In the genomic region with DNA sequence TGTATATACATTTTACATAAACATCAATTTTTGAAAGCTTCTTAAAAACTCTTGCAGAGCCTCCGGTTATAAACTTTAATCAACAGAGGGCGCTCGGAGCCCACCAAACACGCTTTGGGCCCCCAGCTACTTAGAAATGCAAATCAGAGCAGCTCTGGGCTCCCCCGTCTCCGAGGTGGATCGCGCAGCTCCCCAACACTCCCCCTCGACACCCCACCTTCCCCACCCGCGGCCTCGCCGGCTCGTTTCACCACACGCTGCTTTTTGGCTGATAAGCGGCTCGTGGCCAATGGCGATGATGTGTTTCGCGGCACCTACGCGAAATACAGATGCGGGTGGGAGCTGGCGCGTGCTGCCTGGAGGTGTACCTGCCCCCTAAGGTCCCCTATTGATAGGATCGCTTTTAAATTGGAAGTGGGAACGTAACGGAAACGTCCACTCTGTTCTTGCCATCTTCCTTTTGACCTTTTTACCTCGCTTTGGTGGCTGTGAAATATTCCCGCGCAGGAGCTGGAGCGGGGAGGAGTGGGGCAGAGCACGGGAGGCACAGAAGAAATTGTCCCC, we compare ENCODE assay signal across 8 cellular contexts. TPM values are rescaled to one million over a fixed set of nuclear protein-coding genes. Genes with fewer than 3 reads are reported as not detected.
DNase-seq lines count a peak whose midpoint lies in the region; ATAC-seq lines count a peak whose summit lies in the region.

No MANE protein-coding gene starts in this region.

- no peaks in the 10 kb centered on the region for H3K9me3 Mint-ChIP-seq in activated CD4-positive, alpha-beta memory T cell treated with anti-CD3 and anti-CD28 coated beads for 36 hours

- ATAC-seq in HG02852 (IDR thresholded peaks at IDR 0.05; ENCODE audit: unreplicated experiment) = peak; percentile 25
- no peak for ATAC-seq in GM19463 (IDR thresholded peaks at IDR 0.05; ENCODE audit: unreplicated experiment)

- CTCF ChIA-PET in activated CD4-positive, alpha-beta memory T cell treated with anti-CD3 and anti-CD28 coated beads for 36 hours (lab: Charles Lee) = interaction anchor here (0.6 to 3.6 kb wide), 25 partner anchors 9 to 1571 kb away, joined by 3 to 29 read pairs (median 4); a partner anchor contains a TSS

- peaks cover 64% of the 10 kb centered on the region for H3K27me3 ChIP-seq in ectodermal cell (ENCODE audit: control insufficient read depth, insufficient read depth, low read length, poor library complexity, severe bottlenecking)

- intact Hi-C loops in activated CD4-positive, alpha-beta memory T cell treated with anti-CD3 and anti-CD28 coated beads for 36 hours (cut with micrococcal nuclease) = loop anchor here (1.0 to 10.0 kb wide), 8 partner anchors 74 to 1602 kb away; no protein-coding TSS in a partner anchor

- H3K9me3 ChIP-seq in ectodermal cell (ENCODE audit: control insufficient read depth, low read length) = no peaks in the 10 kb centered on the region

- peaks cover 6% of the 10 kb centered on the region for H3K4me1 ChIP-seq in ectodermal cell (ENCODE audit: control insufficient read depth, insufficient read depth, low read length)

- DNase-seq in COLO668 (lab: John Stamatoyannopoulos, UW; ENCODE audit: unreplicated experiment) = peak; percentile 74
- peak; percentile 54 for DNase-seq in NCI-H774 (lab: John Stamatoyannopoulos, UW)
- DNase-seq in activated CD4-positive, alpha-beta memory T cell treated with anti-CD3 and anti-CD28 coated beads for 36 hours = peak; percentile 76
- peak; percentile 83 for DNase-seq in lung microvascular endothelial cell (ENCODE audit: low read depth in 2 of 2)
- peak; percentile 41 to 46 for DNase-seq in stimulated activated CD4-positive, alpha-beta T cell treated with anti-CD3 and anti-CD28 coated beads, Interleukin-4, amount 100 ng/mL, for 48 hours (ENCODE audit: low read depth in 2 of 2)

- no peaks in the 10 kb centered on the region for H3K36me3 ChIP-seq in ectodermal cell (ENCODE audit: control insufficient read depth, insufficient read depth, low read length)

- H3K4me1 Mint-ChIP-seq in activated CD4-positive, alpha-beta memory T cell treated with anti-CD3 and anti-CD28 coated beads for 36 hours (ENCODE audit: low read depth) = peaks cover 22% of the 10 kb centered on the region

- H3K4me3 Mint-ChIP-seq in activated CD4-positive, alpha-beta memory T cell treated with anti-CD3 and anti-CD28 coated beads for 36 hours = peak overlapping the region; percentile 69

- no peak overlapping the region for H3K27ac Mint-ChIP-seq in activated CD4-positive, alpha-beta memory T cell treated with anti-CD3 and anti-CD28 coated beads for 36 hours

- peaks cover 61% of the 10 kb centered on the region for H3K27me3 Mint-ChIP-seq in activated CD4-positive, alpha-beta memory T cell treated with anti-CD3 and anti-CD28 coated beads for 36 hours

- WGBS in ectodermal cell, 2 experiments = 2% methylated on average over 34 of the region's 34 CpGs

- POLR2A ChIA-PET in activated CD4-positive, alpha-beta memory T cell treated with anti-CD3 and anti-CD28 coated beads for 36 hours (lab: Charles Lee) = no interaction called here

- H3K36me3 Mint-ChIP-seq in activated CD4-positive, alpha-beta memory T cell treated with anti-CD3 and anti-CD28 coated beads for 36 hours = no peaks in the 10 kb centered on the region

- no peak overlapping the region for H3K27ac ChIP-seq in ectodermal cell (ENCODE audit: insufficient read depth, low read depth, low read length, poor library complexity, severe bottlenecking)

- H3K4me3 ChIP-seq in ectodermal cell (ENCODE audit: insufficient read depth, low read depth, low read length) = peak overlapping the region; percentile 55

RNA-seq across cellular contexts. Expression of a gene that starts 1.6 kb away (rescaled TPM):
- total RNA-seq in activated CD4-positive, alpha-beta memory T cell treated with anti-CD3 and anti-CD28 coated beads for 36 hours = not detected
- 0.78 TPM for polyA plus RNA-seq in ectodermal cell (2013, experiment 1 of 4)
- polyA plus RNA-seq in ectodermal cell (2013, experiment 2 of 4) = 1.1 TPM
- 0.85 TPM for polyA plus RNA-seq in ectodermal cell (2013, experiment 3 of 4)
- 0.81 TPM for polyA plus RNA-seq in ectodermal cell (2013, experiment 4 of 4)
- 1.1 and 1.4 TPM in 2 replicates for total RNA-seq in lung microvascular endothelial cell
